Comparison of ENCODE assay signal across 17 cellular contexts in the genomic region with DNA sequence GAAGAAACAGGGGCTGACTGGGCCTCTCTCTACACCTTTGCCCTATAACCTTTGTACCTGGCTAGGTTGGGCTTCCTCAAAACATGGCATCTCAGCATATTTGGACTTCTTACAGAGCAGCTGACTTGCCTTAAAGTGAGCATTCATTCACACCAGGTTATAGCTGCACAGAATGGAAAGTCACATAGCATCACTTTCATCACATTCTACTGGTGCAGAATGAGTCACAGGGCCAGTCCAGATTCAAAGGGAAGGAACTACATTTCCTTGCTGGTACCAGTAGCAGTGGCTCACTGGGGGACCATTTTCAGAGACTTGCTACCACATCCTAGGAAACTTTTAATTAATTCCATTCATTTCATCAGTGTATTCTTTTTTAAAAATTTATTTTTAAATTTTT.
DNase-seq lines count a peak whose midpoint lies in the region; ATAC-seq lines count a peak whose summit lies in the region.
"Had no signal": no experiment of that assay in that cellular context is flagged by ENCODE, and none has a peak within 500 bp of the region (broad histone marks: within the 10 kb centered on the region; RNA-seq: fewer than 3 reads in every experiment).

No MANE protein-coding gene starts in this region.

- peaks cover 9% of the 10 kb centered on the region for H3K4me1 Mint-ChIP-seq in stimulated activated naive CD8-positive, alpha-beta T cell treated with anti-CD3 and anti-CD28 coated beads, Interleukin-15, amount 100 ng/mL, for 72 hours

- H3K27ac Mint-ChIP-seq in stimulated activated naive CD8-positive, alpha-beta T cell treated with anti-CD3 and anti-CD28 coated beads, Interleukin-15, amount 100 ng/mL, for 72 hours, result no peak overlapping the region
- H3K27ac Mint-ChIP-seq: CD4-positive, alpha-beta memory T cell had no signal

- peaks cover 16 to 22% of the 10 kb centered on the region in 2 donors for H3K9me3 Mint-ChIP-seq in stimulated activated naive CD8-positive, alpha-beta T cell treated with anti-CD3 and anti-CD28 coated beads, Interleukin-15, amount 100 ng/mL, for 72 hours

- no peaks in the 10 kb centered on the region for H3K27me3 Mint-ChIP-seq in stimulated activated naive CD8-positive, alpha-beta T cell treated with anti-CD3 and anti-CD28 coated beads, Interleukin-15, amount 100 ng/mL, for 72 hours

- ATAC-seq in stimulated activated naive CD8-positive, alpha-beta T cell treated with anti-CD3 and anti-CD28 coated beads, Interleukin-15, amount 100 ng/mL, for 72 hours, result peak; percentile 50
- ATAC-seq in stimulated activated naive CD8-positive, alpha-beta T cell treated with anti-CD3 and anti-CD28 coated beads, Interleukin-15, Interleukin-2, amounts not matched to agents 100 U/mL and 50 U/mL, for 24 hours, result no peak
- peak; percentile 75 for ATAC-seq in HG02588 (IDR thresholded peaks at IDR 0.05; ENCODE audit: unreplicated experiment)
- peak; percentile 48 for ATAC-seq in HG03457 (IDR thresholded peaks at IDR 0.05; ENCODE audit: unreplicated experiment)
- no peak for ATAC-seq in HG03025 (IDR thresholded peaks at IDR 0.05; ENCODE audit: low FRiP score, unreplicated experiment)
- no peak for ATAC-seq in HG03460 (IDR thresholded peaks at IDR 0.05; ENCODE audit: unreplicated experiment)
- ATAC-seq: HCT116, PC-3 had no signal

- DNase-seq in stimulated activated naive CD8-positive, alpha-beta T cell treated with anti-CD3 and anti-CD28 coated beads, Interleukin-15, amount 100 ng/mL, for 72 hours, result no peak
- no peak for DNase-seq in stimulated activated naive CD8-positive, alpha-beta T cell treated with anti-CD3 and anti-CD28 coated beads, Interleukin-15, Interleukin-2, amounts not matched to agents 100 U/mL and 50 U/mL, for 24 hours
- DNase-seq in NCI-H82 treated with DMSO at 0.1 percent for 48 hours (lab: John Stamatoyannopoulos, UW; ENCODE audit: unreplicated experiment), result no peak
- DNase-seq: BE2C; CD4-positive, alpha-beta memory T cell; DMS79 treated with DMSO at 0.1 percent for 48 hours; GM23248; KBM-7; NCI-H1105; NCI-H1694 treated with DMSO at 0.1 percent for 48 hours; NCI-H345; PC-3 had no signal

- no peak overlapping the region for H3K4me3 Mint-ChIP-seq in stimulated activated naive CD8-positive, alpha-beta T cell treated with anti-CD3 and anti-CD28 coated beads, Interleukin-15, amount 100 ng/mL, for 72 hours
- H3K4me3 Mint-ChIP-seq: CD4-positive, alpha-beta memory T cell had no signal

Comparison
In these comparisons a context has a peak if more than half of its experiments do, and no peak if none do; other contexts are left out.
1. ATAC-seq: peak in stimulated activated naive CD8-positive, alpha-beta T cell treated with anti-CD3 and anti-CD28 coated beads, Interleukin-15, amount 100 ng/mL, for 72 hours (single experiment), HG02588 (single experiment) and HG03457 (single experiment); none in stimulated activated naive CD8-positive, alpha-beta T cell treated with anti-CD3 and anti-CD28 coated beads, Interleukin-15, Interleukin-2, amounts not matched to agents 100 U/mL and 50 U/mL, for 24 hours (single experiment), HG03025 (single experiment) and HG03460 (single experiment).